In the genomic region with DNA sequence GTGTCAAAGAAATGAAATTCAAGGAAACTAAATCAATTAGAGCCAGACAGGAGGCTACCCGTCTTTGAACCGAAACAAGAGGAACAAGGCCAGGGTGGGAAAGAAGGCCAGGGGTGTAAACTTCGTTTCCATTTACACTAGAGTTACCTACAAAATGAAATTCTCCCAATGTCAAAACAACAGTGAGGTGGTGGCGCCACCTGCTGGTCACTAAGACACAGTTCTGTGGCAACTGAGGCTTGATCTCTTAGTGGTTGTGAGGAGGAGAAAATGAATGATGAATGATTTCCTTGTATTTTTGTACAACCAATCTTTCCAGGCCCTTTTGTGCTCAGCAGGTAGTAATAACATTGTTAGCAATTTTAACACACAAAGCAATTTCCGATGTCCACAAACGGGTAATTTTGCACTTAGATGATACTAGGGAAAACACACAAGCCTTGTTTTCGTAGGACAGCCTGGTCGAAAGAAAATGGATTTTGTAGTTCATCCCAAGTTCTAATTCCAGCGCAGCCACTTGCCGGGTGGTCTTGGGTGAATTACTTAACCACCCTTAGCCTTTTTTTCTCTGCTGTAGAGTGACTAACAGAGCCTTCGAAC, we compare ENCODE assay signal across 2 cellular contexts.
TF ChIP-seq lines count a peak whose summit lies in the region.

No MANE protein-coding gene starts in this region.

TF ChIP-seq in GM12891, 5 proteins besides CTCF, POLR2A, EP300 and RAD21:
- TF ChIP-seq SPI1 (IDR thresholded peaks at IDR 0.05; ENCODE audit: low read depth, low read length) (no peak), POU2F2 (IDR thresholded peaks at IDR 0.05; ENCODE audit: low read depth, low read length) (no peak), POLR2AphosphoS5 (IDR thresholded peaks at IDR 0.05; ENCODE audit: low read depth, low read length) (no peak), TAF1 (IDR thresholded peaks at IDR 0.05; ENCODE audit: low read depth, low read length) (no peak), PAX5 (IDR thresholded peaks at IDR 0.05; ENCODE audit: insufficient read depth, low read length, severe bottlenecking) (no peak)

TF ChIP-seq in H1, 55 proteins besides CTCF, POLR2A, EP300 and RAD21:
- no peak for TF ChIP-seq ASH2L (IDR thresholded peaks at IDR 0.05; ENCODE audit: low read length)
- no peak for TF ChIP-seq YY1 (IDR thresholded peaks at IDR 0.05; ENCODE audit: low read depth, low read length)
- no peak for TF ChIP-seq TAF7 (optimal IDR thresholded peaks at IDR 0.05; ENCODE audit: borderline replicate concordance, low read depth, low read length)
- TF ChIP-seq SIX5 (IDR thresholded peaks at IDR 0.05; ENCODE audit: low read depth, low read length), result no peak
- TF ChIP-seq CBX5 (IDR thresholded peaks at IDR 0.05; ENCODE audit: low read depth, low read length), result no peak
- no peak for TF ChIP-seq RNF2 (IDR thresholded peaks at IDR 0.05; ENCODE audit: borderline replicate concordance, low read depth, low read length, missing control alignments, poor library complexity, severe bottlenecking)
- TF ChIP-seq HDAC2 (IDR thresholded peaks at IDR 0.05; ENCODE audit: borderline replicate concordance in 1 of 2, low read depth in 2 of 2, low read length in 2 of 2), result no peak
- TF ChIP-seq NANOG (IDR thresholded peaks at IDR 0.05; ENCODE audit: insufficient read depth, low read depth, low read length, poor library complexity, severe bottlenecking), result no peak
- no peak for TF ChIP-seq SP4 (IDR thresholded peaks at IDR 0.05; ENCODE audit: low read length)
- TF ChIP-seq CREB1 (IDR thresholded peaks at IDR 0.05), result no peak
